In the genomic region with DNA sequence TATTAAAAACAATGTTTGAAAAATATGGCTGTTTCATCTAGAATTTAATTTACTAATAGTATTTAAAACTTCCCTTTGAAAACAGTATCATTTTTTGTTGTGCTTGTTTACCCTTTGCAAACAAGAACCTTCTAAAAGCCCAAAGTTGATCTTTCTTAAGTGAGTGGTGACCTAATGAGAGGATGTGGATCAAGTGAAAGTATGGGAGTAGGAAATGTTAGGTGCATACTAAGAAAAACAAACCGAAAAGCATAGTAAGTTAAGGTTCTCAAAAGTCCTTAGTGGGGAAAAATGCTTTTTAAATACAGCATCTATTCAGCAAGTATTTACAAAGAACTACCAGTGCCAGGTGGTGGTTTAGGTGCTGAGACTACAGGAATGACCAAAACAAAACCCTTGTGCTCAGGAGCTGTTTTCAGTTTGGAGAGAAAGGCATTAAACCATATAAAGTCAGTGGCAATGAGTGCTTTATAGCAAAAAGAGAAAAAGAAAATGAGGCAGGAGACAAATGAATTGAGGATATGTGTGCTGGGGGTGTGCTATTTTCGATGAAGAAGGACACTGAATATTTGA, we compare ENCODE assay signal across 1 cellular context.
TF ChIP-seq lines count a peak whose summit lies in the region.

No MANE protein-coding gene starts in this region.

TF ChIP-seq in SK-N-SH treated with all-trans-retinoic acid at 6 μM for 48 hours, 23 proteins besides CTCF, POLR2A, EP300 and RAD21 (continued from another document):
- no peak for TF ChIP-seq TSHZ2 (CRISPR knock-in tag; IDR thresholded peaks at IDR 0.05)
- no peak for TF ChIP-seq OSR1 (CRISPR knock-in tag; IDR thresholded peaks at IDR 0.05)
- no peak for TF ChIP-seq ARNTL (CRISPR knock-in tag; IDR thresholded peaks at IDR 0.05; ENCODE audit: borderline replicate concordance, low read depth)
- no peak for TF ChIP-seq CSDC2 (CRISPR knock-in tag; IDR thresholded peaks at IDR 0.05)
- no peak for TF ChIP-seq BACH2 (CRISPR knock-in tag; IDR thresholded peaks at IDR 0.05; ENCODE audit: borderline replicate concordance)
- TF ChIP-seq ZNF8 (CRISPR knock-in tag; IDR thresholded peaks at IDR 0.05) = no peak
TF ChIP-seq in SK-N-SH treated with all-trans-retinoic acid at 6 μM for 48 hours: peak in this region for 0.
